ENCODE assay signal across 18 cellular contexts in genomic region chrX:68921937-68922456, GRCh38.
"Had no signal": no experiment of that assay in that cellular context is flagged by ENCODE, and none has a peak within 500 bp of the region (broad histone marks: within the 10 kb centered on the region; RNA-seq: fewer than 3 reads in every experiment).

No MANE protein-coding gene starts in this region.

- H3K4me3 Mint-ChIP-seq: activated naive CD8-positive, alpha-beta T cell treated with anti-CD3 and anti-CD28 coated beads, Interleukin-2, amount 50 U/mL, for 24 hours; activated T-helper 17 cell treated with anti-CD3 and anti-CD28 coated beads, Interleukin-2, amount 50 U/mL, for 72 hours; effector memory CD8-positive, alpha-beta T cell; stimulated activated memory B cell treated with anti-CD40 and anti-IgM and Interleukin-4, amounts not matched to agents 10 μg/mL and 1 μg/mL and 100 μg/mL, for 72 hours; T-cell had no signal

- H3K27ac Mint-ChIP-seq: activated naive CD8-positive, alpha-beta T cell treated with anti-CD3 and anti-CD28 coated beads, Interleukin-2, amount 50 U/mL, for 24 hours; activated T-helper 17 cell treated with anti-CD3 and anti-CD28 coated beads, Interleukin-2, amount 50 U/mL, for 72 hours; effector memory CD8-positive, alpha-beta T cell; stimulated activated memory B cell treated with anti-CD40 and anti-IgM and Interleukin-4, amounts not matched to agents 10 μg/mL and 1 μg/mL and 100 μg/mL, for 72 hours; T-cell had no signal

- H3K27ac ChIP-seq: gastrocnemius medialis, left lung, ovary had no signal

- H3K27me3 ChIP-seq: gastrocnemius medialis, left lung, ovary had no signal

- H3K9me3 ChIP-seq: gastrocnemius medialis, left lung, ovary had no signal

- ATAC-seq: activated naive CD8-positive, alpha-beta T cell treated with anti-CD3 and anti-CD28 coated beads, Interleukin-2, amount 50 U/mL, for 24 hours; activated T-helper 17 cell treated with anti-CD3 and anti-CD28 coated beads, Interleukin-2, amount 50 U/mL, for 72 hours; effector memory CD8-positive, alpha-beta T cell; gastrocnemius medialis; left lung; stimulated activated memory B cell treated with anti-CD40 and anti-IgM and Interleukin-4, amounts not matched to agents 10 μg/mL and 1 μg/mL and 100 μg/mL, for 72 hours; T-cell had no signal

- H3K36me3 ChIP-seq: gastrocnemius medialis, left lung, ovary had no signal

- H3K4me1 Mint-ChIP-seq: activated naive CD8-positive, alpha-beta T cell treated with anti-CD3 and anti-CD28 coated beads, Interleukin-2, amount 50 U/mL, for 24 hours; activated T-helper 17 cell treated with anti-CD3 and anti-CD28 coated beads, Interleukin-2, amount 50 U/mL, for 72 hours; stimulated activated memory B cell treated with anti-CD40 and anti-IgM and Interleukin-4, amounts not matched to agents 10 μg/mL and 1 μg/mL and 100 μg/mL, for 72 hours; T-cell had no signal

- DNase-seq: activated CD4-positive, CD25-positive, alpha-beta regulatory T cell treated with anti-CD3 and anti-CD28 coated beads, Interleukin-2, amount 50 U/mL, for 72 hours; activated naive CD4-positive, alpha-beta T cell treated with Interleukin-2 at 50 U/mL for 16 hours; activated naive CD8-positive, alpha-beta T cell treated with anti-CD3 and anti-CD28 coated beads, Interleukin-2, amount 50 U/mL, for 24 hours; cerebellar nuclear complex; dermis blood vessel endothelial cell; effector memory CD8-positive, alpha-beta T cell; gastrocnemius medialis; hippocampal formation; kidney; left lung; mesenchymal stem cell; ovary; stimulated activated CD4-positive, alpha-beta T cell treated with anti-CD3 and anti-CD28 coated beads, Interleukin-12 subunit alpha, Interleukin-12 subunit beta, amount 100 ng/mL, for 4 hours; stimulated activated CD4-positive, alpha-beta T cell treated with anti-CD3 and anti-CD28 coated beads, Interleukin-2, amount 100 ng/mL, for 24 hours; T-cell; T-helper 9 cell had no signal

- H3K4me3 ChIP-seq: gastrocnemius medialis, left lung, ovary had no signal

- H3K9me3 Mint-ChIP-seq: activated naive CD8-positive, alpha-beta T cell treated with anti-CD3 and anti-CD28 coated beads, Interleukin-2, amount 50 U/mL, for 24 hours; activated T-helper 17 cell treated with anti-CD3 and anti-CD28 coated beads, Interleukin-2, amount 50 U/mL, for 72 hours; effector memory CD8-positive, alpha-beta T cell; stimulated activated memory B cell treated with anti-CD40 and anti-IgM and Interleukin-4, amounts not matched to agents 10 μg/mL and 1 μg/mL and 100 μg/mL, for 72 hours; T-cell had no signal

- H3K36me3 Mint-ChIP-seq: stimulated activated memory B cell treated with anti-CD40 and anti-IgM and Interleukin-4, amounts not matched to agents 10 μg/mL and 1 μg/mL and 100 μg/mL, for 72 hours; T-cell had no signal

- H3K27me3 Mint-ChIP-seq: activated naive CD8-positive, alpha-beta T cell treated with anti-CD3 and anti-CD28 coated beads, Interleukin-2, amount 50 U/mL, for 24 hours; activated T-helper 17 cell treated with anti-CD3 and anti-CD28 coated beads, Interleukin-2, amount 50 U/mL, for 72 hours; effector memory CD8-positive, alpha-beta T cell had no signal

- H3K4me1 ChIP-seq: gastrocnemius medialis, left lung had no signal
